ENCODE assay signal across 32 cellular contexts in genomic region chr19:55923556-55923955, GRCh38. TPM values are rescaled to one million over a fixed set of nuclear protein-coding genes. Genes with fewer than 3 reads are reported as not detected.
"Had no signal": no experiment of that assay in that cellular context is flagged by ENCODE, and none has a peak within 500 bp of the region (broad histone marks: within the 10 kb centered on the region; RNA-seq: fewer than 3 reads in every experiment).

No MANE protein-coding gene starts in this region.

- H3K27me3 ChIP-seq: stomach, suprapubic skin, testis, thyroid gland, tibial artery, tibial nerve, transverse colon, upper lobe of left lung, upper lobe of right lung, uterus, vagina had no signal

- H3K27me3 Mint-ChIP-seq: stimulated activated naive CD8-positive, alpha-beta T cell treated with anti-CD3 and anti-CD28 coated beads, Interleukin-15, amount 100 ng/mL, for 72 hours; stimulated activated naive CD8-positive, alpha-beta T cell treated with anti-CD3 and anti-CD28 coated beads, Interleukin-15, Interleukin-2, amounts not matched to agents 100 ng/mL and 50 ng/mL, for 24 hours; type B pancreatic cell had no signal

- H3K4me3 Mint-ChIP-seq: stimulated activated effector memory CD8-positive, alpha-beta T cell treated with anti-CD3 and anti-CD28 coated beads, Interleukin-12 subunit alpha, Interleukin-12 subunit beta, amount 100 ng/mL, for 72 hours; stimulated activated memory B cell treated with anti-CD40 and anti-IgM and Interleukin-4, amounts not matched to agents 10 μg/mL and 1 μg/mL and 100 μg/mL, for 72 hours; stimulated activated naive B cell treated with anti-CD40 and anti-IgM and Interleukin-4, amounts not matched to agents 10 μg/mL and 1 μg/mL and 100 μg/mL, for 72 hours; stimulated activated naive CD8-positive, alpha-beta T cell treated with anti-CD3 and anti-CD28 coated beads, Interleukin-15, amount 100 ng/mL, for 72 hours; stimulated activated naive CD8-positive, alpha-beta T cell treated with anti-CD3 and anti-CD28 coated beads, Interleukin-15, Interleukin-2, amounts not matched to agents 100 ng/mL and 50 ng/mL, for 24 hours; type B pancreatic cell had no signal

- H3K4me1 Mint-ChIP-seq: stimulated activated effector memory CD8-positive, alpha-beta T cell treated with anti-CD3 and anti-CD28 coated beads, Interleukin-12 subunit alpha, Interleukin-12 subunit beta, amount 100 ng/mL, for 72 hours; stimulated activated memory B cell treated with anti-CD40 and anti-IgM and Interleukin-4, amounts not matched to agents 10 μg/mL and 1 μg/mL and 100 μg/mL, for 72 hours; stimulated activated naive B cell treated with anti-CD40 and anti-IgM and Interleukin-4, amounts not matched to agents 10 μg/mL and 1 μg/mL and 100 μg/mL, for 72 hours; stimulated activated naive CD8-positive, alpha-beta T cell treated with anti-CD3 and anti-CD28 coated beads, Interleukin-15, amount 100 ng/mL, for 72 hours had no signal

- H3K9me3 ChIP-seq: suprapubic skin, testis, thyroid gland, uterus, vagina had no signal

- H3K27ac Mint-ChIP-seq: stimulated activated effector memory CD8-positive, alpha-beta T cell treated with anti-CD3 and anti-CD28 coated beads, Interleukin-12 subunit alpha, Interleukin-12 subunit beta, amount 100 ng/mL, for 72 hours; stimulated activated memory B cell treated with anti-CD40 and anti-IgM and Interleukin-4, amounts not matched to agents 10 μg/mL and 1 μg/mL and 100 μg/mL, for 72 hours; stimulated activated naive B cell treated with anti-CD40 and anti-IgM and Interleukin-4, amounts not matched to agents 10 μg/mL and 1 μg/mL and 100 μg/mL, for 72 hours; stimulated activated naive CD8-positive, alpha-beta T cell treated with anti-CD3 and anti-CD28 coated beads, Interleukin-15, amount 100 ng/mL, for 72 hours; stimulated activated naive CD8-positive, alpha-beta T cell treated with anti-CD3 and anti-CD28 coated beads, Interleukin-15, Interleukin-2, amounts not matched to agents 100 ng/mL and 50 ng/mL, for 24 hours; type B pancreatic cell had no signal

- H3K4me1 ChIP-seq: stomach, suprapubic skin, testis, thyroid gland, tibial artery, tibial nerve, transverse colon, upper lobe of left lung, upper lobe of right lung, uterus, vagina had no signal

- H3K27ac ChIP-seq: stomach, suprapubic skin, testis, thoracic aorta, thyroid gland, tibial artery, tibial nerve, transverse colon, upper lobe of left lung, upper lobe of right lung, uterus, vagina had no signal

- H3K4me3 ChIP-seq: stomach, suprapubic skin, testis, thoracic aorta, thyroid gland, tibial artery, tibial nerve, transverse colon, upper lobe of left lung, upper lobe of right lung, uterus, vagina had no signal

- H3K36me3 ChIP-seq: stomach, suprapubic skin, thoracic aorta, thyroid gland, tibial artery, tibial nerve, transverse colon, upper lobe of left lung, upper lobe of right lung, uterus, vagina had no signal

- DNase-seq: stimulated activated CD4-positive, alpha-beta T cell treated with anti-CD3 and anti-CD28 coated beads, Interleukin-2, amount 100 ng/mL, for 24 hours; stimulated activated CD4-positive, alpha-beta T cell treated with anti-CD3 and anti-CD28 coated beads, Interleukin-2, amount 100 ng/mL, for 48 hours; stimulated activated CD4-positive, alpha-beta T cell treated with anti-CD3 and anti-CD28 coated beads, Interleukin-4, amount 100 ng/mL, for 1 hour; stimulated activated CD4-positive, alpha-beta T cell treated with anti-CD3 and anti-CD28 coated beads, Interleukin-4, amount 100 ng/mL, for 24 hours; stimulated activated CD4-positive, alpha-beta T cell treated with anti-CD3 and anti-CD28 coated beads, Interleukin-4, amount 100 ng/mL, for 4 hours; stimulated activated CD8-positive, alpha-beta memory T cell treated with anti-CD3 and anti-CD28 coated beads, Interleukin-4, amount 100 ng/mL, for 48 hours; stimulated activated naive B cell treated with anti-CD40 and anti-IgM and Interleukin-4, amounts not matched to agents 10 μg/mL and 1 μg/mL and 100 μg/mL, for 72 hours; stimulated activated naive CD4-positive, alpha-beta T cell treated with Interleukin-2 at 50 U/mL for 16 hours; stimulated activated naive CD8-positive, alpha-beta T cell treated with anti-CD3 and anti-CD28 coated beads, Interleukin-15, amount 100 ng/mL, for 72 hours; stimulated activated naive CD8-positive, alpha-beta T cell treated with anti-CD3 and anti-CD28 coated beads, Interleukin-15, Interleukin-2, amounts not matched to agents 100 U/mL and 50 U/mL, for 24 hours; stomach; substantia nigra; testis; thyroid gland; tibial artery; transverse colon; upper lobe of left lung; upper lobe of right lung; uterus had no signal

- ATAC-seq: stimulated activated effector memory CD8-positive, alpha-beta T cell treated with anti-CD3 and anti-CD28 coated beads, Interleukin-12 subunit alpha, Interleukin-12 subunit beta, amount 100 ng/mL, for 72 hours; stimulated activated memory B cell treated with anti-CD40 and anti-IgM and Interleukin-4, amounts not matched to agents 10 μg/mL and 1 μg/mL and 100 μg/mL, for 72 hours; stimulated activated naive B cell treated with anti-CD40 and anti-IgM and Interleukin-4, amounts not matched to agents 10 μg/mL and 1 μg/mL and 100 μg/mL, for 72 hours; stimulated activated naive CD8-positive, alpha-beta T cell treated with anti-CD3 and anti-CD28 coated beads, Interleukin-15, amount 100 ng/mL, for 72 hours; stimulated activated naive CD8-positive, alpha-beta T cell treated with anti-CD3 and anti-CD28 coated beads, Interleukin-15, Interleukin-2, amounts not matched to agents 100 U/mL and 50 U/mL, for 24 hours; upper lobe of right lung had no signal

- H3K36me3 Mint-ChIP-seq: stimulated activated effector memory CD8-positive, alpha-beta T cell treated with anti-CD3 and anti-CD28 coated beads, Interleukin-12 subunit alpha, Interleukin-12 subunit beta, amount 100 ng/mL, for 72 hours; stimulated activated memory B cell treated with anti-CD40 and anti-IgM and Interleukin-4, amounts not matched to agents 10 μg/mL and 1 μg/mL and 100 μg/mL, for 72 hours; type B pancreatic cell had no signal

RNA-seq across cellular contexts. Expression of gene NLRP13, which starts 8.6 kb away (rescaled TPM):
- total RNA-seq: stomach, subcutaneous adipose tissue, suprapubic skin, temporal lobe, thoracic aorta, thyroid gland, tibial nerve, transverse colon, upper lobe of left lung, upper lobe of right lung, ureter, urinary bladder, uterus, vagina had no signal
- polyA plus RNA-seq: stomach, urinary bladder had no signal

RNA-seq across cellular contexts. Expression of gene NLRP8, which starts 24.1 kb away (rescaled TPM):
- total RNA-seq: stomach, subcutaneous adipose tissue, suprapubic skin, temporal lobe, thoracic aorta, thyroid gland, tibial nerve, transverse colon, upper lobe of left lung, upper lobe of right lung, ureter, urinary bladder, uterus, vagina had no signal
- polyA plus RNA-seq: stomach, thymus, urinary bladder had no signal
